Comparison of ENCODE assay signal across 23 cellular contexts in genomic region chr7:3210531-3210930, GRCh38.
DNase-seq lines count a peak whose midpoint lies in the region; ATAC-seq and TF ChIP-seq lines count a peak whose summit lies in the region.
"Had no signal": no experiment of that assay in that cellular context is flagged by ENCODE, and none has a peak within 500 bp of the region (broad histone marks: within the 10 kb centered on the region; RNA-seq: fewer than 3 reads in every experiment).

No MANE protein-coding gene starts in this region.

- H3K27ac ChIP-seq in GM23338 (ENCODE audit: low read depth): no peak overlapping the region
- H3K27ac ChIP-seq in brain microvascular endothelial cell: no peak overlapping the region
- no peak overlapping the region for H3K27ac ChIP-seq in mesendoderm (ENCODE audit: low read depth, low read length)
- H3K27ac ChIP-seq in coronary artery: no peak overlapping the region
- no peak overlapping the region for H3K27ac ChIP-seq in breast epithelium
- H3K27ac ChIP-seq: adrenal gland, gastrocnemius medialis, parathyroid adenoma, SJCRH30, VCaP had no signal

- no peaks in the 10 kb centered on the region for H3K27me3 Mint-ChIP-seq in GM23338 (ENCODE audit: insufficient read depth, low read depth, poor library complexity)

- in situ Hi-C loops in brain microvascular endothelial cell (cut with HindIII; ENCODE audit: low pct_ligation_motif_present, low sequenced_read_pairs): no loop called here

- no peak overlapping the region for H2BK15ac ChIP-seq in mesendoderm (replicated peaks; ENCODE audit: low read depth)

- H3K56ac ChIP-seq in mesendoderm (ENCODE audit: low read length): no peak overlapping the region

- no peak overlapping the region for H4K5ac ChIP-seq in mesendoderm (ENCODE audit: low read length)

- no peaks in the 10 kb centered on the region for H3K4me1 ChIP-seq in GM23338 (ENCODE audit: insufficient read depth)
- no peaks in the 10 kb centered on the region for H3K4me1 ChIP-seq in mesendoderm (ENCODE audit: control insufficient read depth, low read depth, low read length)
- no peaks in the 10 kb centered on the region for H3K4me1 ChIP-seq in breast epithelium
- H3K4me1 ChIP-seq: adrenal gland, gastrocnemius medialis, parathyroid adenoma, SJCRH30 had no signal

- no peak overlapping the region for H2AK5ac ChIP-seq in mesendoderm (ENCODE audit: low read length)

- H3K79me1 ChIP-seq in mesendoderm (ENCODE audit: low read length): no peaks in the 10 kb centered on the region

- peak; percentile 97 for ATAC-seq in GM23338
- ATAC-seq: gastrocnemius medialis; naive thymus-derived CD8-positive, alpha-beta T cell; PC-3; stimulated activated naive B cell treated with anti-CD40 and anti-IgM and Interleukin-4, amounts not matched to agents 10 μg/mL and 1 μg/mL and 100 μg/mL, for 72 hours had no signal

- no peak overlapping the region for H2AFZ ChIP-seq in GM23338
- H2AFZ ChIP-seq: parathyroid adenoma had no signal

- H2BK120ac ChIP-seq in mesendoderm (ENCODE audit: low read depth, low read length): no peak overlapping the region

- H3K9ac ChIP-seq in mesendoderm (ENCODE audit: low read length): no peak overlapping the region
- H3K9ac ChIP-seq: parathyroid adenoma had no signal

- H3K9me3 ChIP-seq in breast epithelium: no peaks in the 10 kb centered on the region
- H3K9me3 ChIP-seq: adrenal gland, gastrocnemius medialis, SJCRH30 had no signal

- peaks cover 2% of the 10 kb centered on the region; the same call in 2 of the 3 replicates for H3K4me1 Mint-ChIP-seq in GM23338
- H3K4me1 Mint-ChIP-seq: CD8-positive, alpha-beta memory T cell; naive thymus-derived CD8-positive, alpha-beta T cell; stimulated activated naive B cell treated with anti-CD40 and anti-IgM and Interleukin-4, amounts not matched to agents 10 μg/mL and 1 μg/mL and 100 μg/mL, for 72 hours had no signal

- H3K18ac ChIP-seq in mesendoderm (ENCODE audit: low read length): no peak overlapping the region

- peak overlapping the region; percentile 32 for H3K27ac Mint-ChIP-seq in GM23338
- H3K27ac Mint-ChIP-seq: CD8-positive, alpha-beta memory T cell; stimulated activated naive B cell treated with anti-CD40 and anti-IgM and Interleukin-4, amounts not matched to agents 10 μg/mL and 1 μg/mL and 100 μg/mL, for 72 hours had no signal

- H2BK5ac ChIP-seq in mesendoderm (ENCODE audit: low read length): no peak overlapping the region

- no peak overlapping the region for H4K8ac ChIP-seq in mesendoderm (ENCODE audit: low read depth, low read length)

- no peak overlapping the region for H3K4me3 Mint-ChIP-seq in GM23338
- H3K4me3 Mint-ChIP-seq: CD8-positive, alpha-beta memory T cell; naive thymus-derived CD8-positive, alpha-beta T cell; stimulated activated naive B cell treated with anti-CD40 and anti-IgM and Interleukin-4, amounts not matched to agents 10 μg/mL and 1 μg/mL and 100 μg/mL, for 72 hours had no signal

- H3F3A ChIP-seq in GM23338 (replicated peaks; ENCODE audit: low read depth): no peaks in the 10 kb centered on the region

- H3K9me3 Mint-ChIP-seq in GM23338: no peaks in the 10 kb centered on the region
- H3K9me3 Mint-ChIP-seq: CD8-positive, alpha-beta memory T cell; naive thymus-derived CD8-positive, alpha-beta T cell; stimulated activated naive B cell treated with anti-CD40 and anti-IgM and Interleukin-4, amounts not matched to agents 10 μg/mL and 1 μg/mL and 100 μg/mL, for 72 hours had no signal

- H3K27me3 ChIP-seq in GM23338 (ENCODE audit: insufficient read depth) (no peaks in the 10 kb centered on the region), brain microvascular endothelial cell (replicated peaks) (no peaks in the 10 kb centered on the region), mesendoderm (ENCODE audit: insufficient read depth, low read length, poor library complexity) (no peaks in the 10 kb centered on the region), breast epithelium (no peaks in the 10 kb centered on the region)
- H3K27me3 ChIP-seq: adrenal gland, gastrocnemius medialis had no signal

- WGBS in mesendoderm (ENCODE audit: extremely low coverage, insufficient coverage, low lambda C conversion rate): no CpG with 5 or more reads among the region's 2 CpGs

- H3K79me2 ChIP-seq in GM23338 (replicated peaks; ENCODE audit: insufficient read depth) (no peaks in the 10 kb centered on the region), mesendoderm (ENCODE audit: control insufficient read depth, insufficient read depth, low read length) (no peaks in the 10 kb centered on the region)
- H3K79me2 ChIP-seq: parathyroid adenoma had no signal

- H3K36me3 Mint-ChIP-seq in GM23338 (ENCODE audit: low read depth): no peaks in the 10 kb centered on the region
- H3K36me3 Mint-ChIP-seq: CD8-positive, alpha-beta memory T cell; naive thymus-derived CD8-positive, alpha-beta T cell; stimulated activated naive B cell treated with anti-CD40 and anti-IgM and Interleukin-4, amounts not matched to agents 10 μg/mL and 1 μg/mL and 100 μg/mL, for 72 hours had no signal

- intact Hi-C loops in breast epithelium (cut with DNase I; ENCODE audit: low total_unique reads): no loop called here

- H3K9me2 ChIP-seq in GM23338 (ENCODE audit: insufficient read depth): no peaks in the 10 kb centered on the region

- TF ChIP-seq CTCF in GM23338 (conservative IDR thresholded peaks at IDR 0.05; ENCODE audit: low read depth in 2 of 2) (peak; percentile 45 to 76), brain microvascular endothelial cell (IDR thresholded peaks at IDR 0.05; ENCODE audit: low read depth, low read length, missing control alignments) (peak; percentile 25), coronary artery (IDR thresholded peaks at IDR 0.05) (no peak), breast epithelium (IDR thresholded peaks at IDR 0.05) (no peak)

- H3K23ac ChIP-seq in mesendoderm (ENCODE audit: low read length): no peak overlapping the region

- H3K4me3 ChIP-seq in GM23338 (no peak overlapping the region), brain microvascular endothelial cell (ENCODE audit: low read depth, low read length) (no peak overlapping the region), mesendoderm (ENCODE audit: low read length) (no peak overlapping the region), coronary artery (no peak overlapping the region), breast epithelium (no peak overlapping the region)
- H3K4me3 ChIP-seq: adrenal gland, gastrocnemius medialis, SJCRH30 had no signal

- H3K4ac ChIP-seq in mesendoderm (ENCODE audit: low read depth, low read length): no peak overlapping the region

- H4K20me1 ChIP-seq in GM23338 (replicated peaks; ENCODE audit: insufficient read depth): no peaks in the 10 kb centered on the region

- H3K36me3 ChIP-seq in GM23338 (ENCODE audit: insufficient read depth) (no peaks in the 10 kb centered on the region), brain microvascular endothelial cell (replicated peaks) (no peaks in the 10 kb centered on the region), mesendoderm (ENCODE audit: control insufficient read depth, insufficient read depth, low read length) (no peaks in the 10 kb centered on the region), breast epithelium (no peaks in the 10 kb centered on the region)
- H3K36me3 ChIP-seq: adrenal gland, gastrocnemius medialis, SJCRH30 had no signal

- TF ChIP-seq POLR2A in breast epithelium (IDR thresholded peaks at IDR 0.05): no peak

- no peak overlapping the region for H3K4me2 ChIP-seq in GM23338
- no peak overlapping the region for H3K4me2 ChIP-seq in mesendoderm (ENCODE audit: low read length)

- DNase-seq in COLO668 (lab: John Stamatoyannopoulos, UW; ENCODE audit: unreplicated experiment): peak; percentile 23
- DNase-seq in GM23338 (ENCODE audit: low spot score): peak; percentile 47
- DNase-seq in brain microvascular endothelial cell: no peak
- DNase-seq in mesendoderm: peak; percentile 47
- no peak for DNase-seq in globus pallidus (ENCODE audit: low spot score)
- no peak for DNase-seq in coronary artery (ENCODE audit: low spot score)
- no peak for DNase-seq in breast epithelium (ENCODE audit: low spot score in 2 of 2)
- DNase-seq: activated CD4-positive, alpha-beta T cell treated with anti-CD3 and anti-CD28 coated beads, Interleukin-2, amount 50 U/mL, for 4 hours; adrenal gland; CD8-positive, alpha-beta memory T cell; gastrocnemius medialis; HCEC 1CT; kidney glomerular epithelial cell; naive thymus-derived CD8-positive, alpha-beta T cell; NCI-H1048; NCI-H2081 treated with DMSO at 0.1 percent for 48 hours; PC-3; stimulated activated CD4-positive, alpha-beta T cell treated with anti-CD3 and anti-CD28 coated beads, Interleukin-1b, Interleukin-23, amount 100 ng/mL, for 48 hours; stimulated activated naive B cell treated with anti-CD40 and anti-IgM and Interleukin-4, amounts not matched to agents 10 μg/mL and 1 μg/mL and 100 μg/mL, for 72 hours; T-helper 2 cell had no signal

TF ChIP-seq in GM23338, 12 proteins besides CTCF, POLR2A, EP300 and RAD21:
- TF ChIP-seq REST (IDR thresholded peaks at IDR 0.05; ENCODE audit: unreplicated experiment): no peak
- TF ChIP-seq POLR2AphosphoS5 (IDR thresholded peaks at IDR 0.05; ENCODE audit: low read depth): no peak
TF ChIP-seq in GM23338: peak in this region for 0.

Comparison
In these comparisons a context has a peak if more than half of its experiments do, and no peak if none do; other contexts are left out.
1. DNase-seq: peak in COLO668 (single experiment), GM23338 (single experiment) and mesendoderm (single experiment); none in brain microvascular endothelial cell (single experiment), globus pallidus (single experiment), coronary artery (single experiment) and breast epithelium (0 of 2).
2. CTCF ChIP-seq: peak in GM23338 (2 of 2) and brain microvascular endothelial cell (single experiment); none in coronary artery (single experiment) and breast epithelium (0 of 3).